In the genomic region with DNA sequence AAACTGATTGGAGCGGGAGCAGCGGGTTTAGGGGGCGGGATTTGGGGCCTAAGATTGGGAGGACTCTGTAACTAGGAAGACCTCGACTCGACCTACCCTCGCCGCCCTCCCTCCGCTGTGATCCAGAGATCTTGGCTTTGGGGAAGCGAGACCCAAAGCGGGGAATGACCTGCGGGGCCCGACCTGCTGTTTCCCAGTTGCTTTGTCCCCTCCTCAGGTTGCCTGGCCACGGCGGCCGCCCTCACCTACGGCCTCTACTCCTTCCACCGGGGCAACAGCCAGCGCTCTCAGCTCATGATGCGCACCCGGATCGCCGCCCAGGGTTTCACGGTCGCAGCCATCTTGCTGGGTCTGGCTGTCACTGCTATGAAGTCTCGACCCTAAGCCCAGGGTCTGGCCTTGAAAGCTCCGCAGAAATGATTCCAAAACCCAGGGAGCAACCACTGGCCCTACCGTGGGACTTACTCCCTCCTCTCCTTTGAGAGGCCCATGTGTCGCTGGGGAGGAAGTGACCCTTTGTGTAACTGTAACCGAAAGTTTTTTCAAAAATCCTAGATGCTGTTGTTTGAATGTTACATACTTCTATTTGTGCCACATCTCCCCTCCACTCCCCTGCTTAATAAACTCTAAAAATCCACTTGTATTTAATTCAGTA, we compare ENCODE assay signal across 8 cellular contexts. TPM values are rescaled to one million over a fixed set of nuclear protein-coding genes. Genes with fewer than 3 reads are reported as not detected.
A peak's percentile ranks its signal among the peaks of the same experiment; 100 is the strongest.
DNase-seq lines count a peak whose midpoint lies in the region; TF ChIP-seq lines count a peak whose summit lies in the region.

No MANE protein-coding gene starts in this region.

- H3K4me1 ChIP-seq in HEK293 (ENCODE audit: control insufficient read depth, insufficient read depth, low read length) (no peaks in the 10 kb centered on the region), colonic mucosa (peaks cover 5% of the 10 kb centered on the region)

- H3K27ac ChIP-seq in HEK293 (ENCODE audit: extremely low read depth, low read depth, low read length) (peak overlapping the region; percentile 75), colonic mucosa (peak overlapping the region; percentile 91)

- intact Hi-C loops in colonic mucosa (cut with DNase I), result no loop called here

- TF ChIP-seq CTCF in HEK293 (tag by site-specific recombination; IDR thresholded peaks at IDR 0.05), result no peak
- TF ChIP-seq CTCF in colonic mucosa (IDR thresholded peaks at IDR 0.05), result no peak

- no peaks in the 10 kb centered on the region for H3K9me3 ChIP-seq in HEK293 (ENCODE audit: control insufficient read depth, insufficient read depth, low read depth, low read length)
- H3K9me3 ChIP-seq in colonic mucosa, result no peaks in the 10 kb centered on the region

- H3K4me3 ChIP-seq in HEK293 (ENCODE audit: low read depth, low read length) (peak overlapping the region; percentile 67), colonic mucosa (peak overlapping the region; percentile 92)

- H3K27me3 ChIP-seq in colonic mucosa, result no peaks in the 10 kb centered on the region

- H3K36me3 ChIP-seq in HEK293 (ENCODE audit: control insufficient read depth in 2 of 2, insufficient read depth in 1 of 2, low read length in 2 of 2) (peaks cover 0 to 70% of the 10 kb centered on the region in 2 experiments; a peak in 2 of 3 replicates), colonic mucosa (no peaks in the 10 kb centered on the region)

- POLR2A ChIA-PET in HEK293 (lab: Yijun Ruan, JAX), result interaction anchor here (1.3 to 1.9 kb wide), 2 partner anchors 14 to 154 kb away, joined by 3 to 5 read pairs; no protein-coding TSS in a partner anchor

- DNase-seq in DMS79 treated with DMSO at 0.1 percent for 48 hours (lab: John Stamatoyannopoulos, UW) (peak; percentile 51), DMS79 (lab: John Stamatoyannopoulos, UW) (no peak), NCI-H774 (lab: John Stamatoyannopoulos, UW) (peak; percentile 38), colonic mucosa (no peak), midbrain (lab: John Stamatoyannopoulos, UW) (peak; percentile 60), COLO829 (ENCODE audit: low spot score) (no peak), NCI-H2107 treated with DMSO at 0.1 percent for 48 hours (lab: John Stamatoyannopoulos, UW; ENCODE audit: unreplicated experiment) (no peak)

- CTCF ChIA-PET in HEK293 (lab: Yijun Ruan, JAX), result interaction anchor here (0.7 to 1.0 kb wide), 2 partner anchors 216 to 900 kb away, joined by 3 to 4 read pairs; no protein-coding TSS in a partner anchor

- peak overlapping the region; percentile 75 to 97 for H3K9ac ChIP-seq in colonic mucosa (ENCODE audit: low read depth in 2 of 2, low read length in 2 of 2)

TF ChIP-seq in HEK293, 187 proteins besides CTCF, POLR2A, EP300 and RAD21 (continues in another document):
- TF ChIP-seq, protein P1, sequence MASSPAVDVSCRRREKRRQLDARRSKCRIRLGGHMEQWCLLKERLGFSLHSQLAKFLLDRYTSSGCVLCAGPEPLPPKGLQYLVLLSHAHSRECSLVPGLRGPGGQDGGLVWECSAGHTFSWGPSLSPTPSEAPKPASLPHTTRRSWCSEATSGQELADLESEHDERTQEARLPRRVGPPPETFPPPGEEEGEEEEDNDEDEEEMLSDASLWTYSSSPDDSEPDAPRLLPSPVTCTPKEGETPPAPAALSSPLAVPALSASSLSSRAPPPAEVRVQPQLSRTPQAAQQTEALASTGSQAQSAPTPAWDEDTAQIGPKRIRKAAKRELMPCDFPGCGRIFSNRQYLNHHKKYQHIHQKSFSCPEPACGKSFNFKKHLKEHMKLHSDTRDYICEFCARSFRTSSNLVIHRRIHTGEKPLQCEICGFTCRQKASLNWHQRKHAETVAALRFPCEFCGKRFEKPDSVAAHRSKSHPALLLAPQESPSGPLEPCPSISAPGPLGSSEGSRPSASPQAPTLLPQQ (tag by site-specific recombination; IDR thresholded peaks at IDR 0.05), result 0 out of 2 replicates have a peak, but pooled peaks have one; percentile 5
- TF ChIP-seq, protein P2, sequence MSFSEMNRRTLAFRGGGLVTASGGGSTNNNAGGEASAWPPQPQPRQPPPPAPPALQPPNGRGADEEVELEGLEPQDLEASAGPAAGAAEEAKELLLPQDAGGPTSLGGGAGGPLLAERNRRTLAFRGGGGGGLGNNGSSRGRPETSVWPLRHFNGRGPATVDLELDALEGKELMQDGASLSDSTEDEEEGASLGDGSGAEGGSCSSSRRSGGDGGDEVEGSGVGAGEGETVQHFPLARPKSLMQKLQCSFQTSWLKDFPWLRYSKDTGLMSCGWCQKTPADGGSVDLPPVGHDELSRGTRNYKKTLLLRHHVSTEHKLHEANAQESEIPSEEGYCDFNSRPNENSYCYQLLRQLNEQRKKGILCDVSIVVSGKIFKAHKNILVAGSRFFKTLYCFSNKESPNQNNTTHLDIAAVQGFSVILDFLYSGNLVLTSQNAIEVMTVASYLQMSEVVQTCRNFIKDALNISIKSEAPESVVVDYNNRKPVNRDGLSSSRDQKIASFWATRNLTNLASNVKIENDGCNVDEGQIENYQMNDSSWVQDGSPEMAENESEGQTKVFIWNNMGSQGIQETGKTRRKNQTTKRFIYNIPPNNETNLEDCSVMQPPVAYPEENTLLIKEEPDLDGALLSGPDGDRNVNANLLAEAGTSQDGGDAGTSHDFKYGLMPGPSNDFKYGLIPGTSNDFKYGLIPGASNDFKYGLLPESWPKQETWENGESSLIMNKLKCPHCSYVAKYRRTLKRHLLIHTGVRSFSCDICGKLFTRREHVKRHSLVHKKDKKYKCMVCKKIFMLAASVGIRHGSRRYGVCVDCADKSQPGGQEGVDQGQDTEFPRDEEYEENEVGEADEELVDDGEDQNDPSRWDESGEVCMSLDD (tag by site-specific recombination; IDR thresholded peaks at IDR 0.05), result 0 out of 2 replicates have a peak, but pooled peaks have one; percentile 1
- no peak for TF ChIP-seq ZNF623 (tag by site-specific recombination; IDR thresholded peaks at IDR 0.05)
- TF ChIP-seq, protein P3, sequence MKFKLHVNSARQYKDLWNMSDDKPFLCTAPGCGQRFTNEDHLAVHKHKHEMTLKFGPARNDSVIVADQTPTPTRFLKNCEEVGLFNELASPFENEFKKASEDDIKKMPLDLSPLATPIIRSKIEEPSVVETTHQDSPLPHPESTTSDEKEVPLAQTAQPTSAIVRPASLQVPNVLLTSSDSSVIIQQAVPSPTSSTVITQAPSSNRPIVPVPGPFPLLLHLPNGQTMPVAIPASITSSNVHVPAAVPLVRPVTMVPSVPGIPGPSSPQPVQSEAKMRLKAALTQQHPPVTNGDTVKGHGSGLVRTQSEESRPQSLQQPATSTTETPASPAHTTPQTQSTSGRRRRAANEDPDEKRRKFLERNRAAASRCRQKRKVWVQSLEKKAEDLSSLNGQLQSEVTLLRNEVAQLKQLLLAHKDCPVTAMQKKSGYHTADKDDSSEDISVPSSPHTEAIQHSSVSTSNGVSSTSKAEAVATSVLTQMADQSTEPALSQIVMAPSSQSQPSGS (tag by site-specific recombination; IDR thresholded peaks at IDR 0.05; ENCODE audit: low read depth), result no peak
- TF ChIP-seq MYNN (tag by site-specific recombination; IDR thresholded peaks at IDR 0.05; ENCODE audit: borderline replicate concordance), result no peak
- no peak for TF ChIP-seq ZNF76 (tag by site-specific recombination; IDR thresholded peaks at IDR 0.05; ENCODE audit: borderline replicate concordance, low read depth)
- no peak for TF ChIP-seq ZNF266 (tag by site-specific recombination; IDR thresholded peaks at IDR 0.05; ENCODE audit: low read depth)
- TF ChIP-seq ZBTB49 (tag by site-specific recombination; IDR thresholded peaks at IDR 0.05; ENCODE audit: low read depth), result no peak
- TF ChIP-seq KLF9 (tag by site-specific recombination; IDR thresholded peaks at IDR 0.05; ENCODE audit: low read depth), result no peak
- peak; percentile 8; the same call in 1 of the 2 replicates for TF ChIP-seq TRIM28 (IDR thresholded peaks at IDR 0.05; ENCODE audit: borderline replicate concordance, low read length)
- TF ChIP-seq ZNF335 (tag by site-specific recombination; conservative IDR thresholded peaks at IDR 0.05), result peak; percentile 5
- TF ChIP-seq, protein P4, sequence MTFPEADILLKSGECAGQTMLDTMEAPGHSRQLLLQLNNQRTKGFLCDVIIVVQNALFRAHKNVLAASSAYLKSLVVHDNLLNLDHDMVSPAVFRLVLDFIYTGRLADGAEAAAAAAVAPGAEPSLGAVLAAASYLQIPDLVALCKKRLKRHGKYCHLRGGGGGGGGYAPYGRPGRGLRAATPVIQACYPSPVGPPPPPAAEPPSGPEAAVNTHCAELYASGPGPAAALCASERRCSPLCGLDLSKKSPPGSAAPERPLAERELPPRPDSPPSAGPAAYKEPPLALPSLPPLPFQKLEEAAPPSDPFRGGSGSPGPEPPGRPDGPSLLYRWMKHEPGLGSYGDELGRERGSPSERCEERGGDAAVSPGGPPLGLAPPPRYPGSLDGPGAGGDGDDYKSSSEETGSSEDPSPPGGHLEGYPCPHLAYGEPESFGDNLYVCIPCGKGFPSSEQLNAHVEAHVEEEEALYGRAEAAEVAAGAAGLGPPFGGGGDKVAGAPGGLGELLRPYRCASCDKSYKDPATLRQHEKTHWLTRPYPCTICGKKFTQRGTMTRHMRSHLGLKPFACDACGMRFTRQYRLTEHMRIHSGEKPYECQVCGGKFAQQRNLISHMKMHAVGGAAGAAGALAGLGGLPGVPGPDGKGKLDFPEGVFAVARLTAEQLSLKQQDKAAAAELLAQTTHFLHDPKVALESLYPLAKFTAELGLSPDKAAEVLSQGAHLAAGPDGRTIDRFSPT (tag by site-specific recombination; IDR thresholded peaks at IDR 0.05), result no peak

RNA-seq across cellular contexts. Expression of gene HIGD2A, which starts 0.7 kb away (rescaled TPM):
- total RNA-seq in colonic mucosa, result 100 to 1,000 TPM; 173 to 227 TPM

RNA-seq across cellular contexts. Expression of gene NOP16, which starts 0.8 kb away (rescaled TPM):
- 10 to 100 TPM; 17.1 to 45.7 TPM for total RNA-seq in colonic mucosa

RNA-seq across cellular contexts. Expression of gene ARL10, which starts 24.0 kb away (rescaled TPM):
- total RNA-seq in colonic mucosa, result 1 to 10 TPM; 1.3 to 2.8 TPM

RNA-seq across cellular contexts. Expression of gene CLTB, which starts 27.1 kb away (rescaled TPM):
- 100 to 1,000 TPM; 181 to 263 TPM for total RNA-seq in colonic mucosa

RNA-seq across cellular contexts. Expression of gene KIAA1191, which starts 27.7 kb away (rescaled TPM):
- 10 to 100 TPM; 57.4 to 89.1 TPM for total RNA-seq in colonic mucosa

Comparison
In these comparisons a context has a peak if more than half of its experiments do, and no peak if none do; other contexts are left out.
1. DNase-seq: peak in DMS79 treated with DMSO at 0.1 percent for 48 hours (single experiment), NCI-H774 (single experiment) and midbrain (single experiment); none in DMS79 (single experiment), colonic mucosa (single experiment), COLO829 (single experiment) and NCI-H2107 treated with DMSO at 0.1 percent for 48 hours (single experiment).